In genomic region chr1:207869859-207870258, GRCh38 we compare ENCODE assay signal across 10 cellular contexts. TPM values are rescaled to one million over a fixed set of nuclear protein-coding genes. Genes with fewer than 3 reads are reported as not detected.
DNase-seq lines count a peak whose midpoint lies in the region; ATAC-seq and TF ChIP-seq lines count a peak whose summit lies in the region.
"Had no signal": no experiment of that assay in that cellular context is flagged by ENCODE, and none has a peak within 500 bp of the region (broad histone marks: within the 10 kb centered on the region; RNA-seq: fewer than 3 reads in every experiment).

No MANE protein-coding gene starts in this region.

- no peaks in the 10 kb centered on the region for H3K27me3 ChIP-seq in CD8-positive, alpha-beta memory T cell (ENCODE audit: insufficient read depth, low read length, poor library complexity, severe bottlenecking)
- H3K27me3 ChIP-seq in OCI-LY1 (ENCODE audit: insufficient read depth, low read length) (no peaks in the 10 kb centered on the region), osteoblast (ENCODE audit: insufficient read depth, low read length) (no peaks in the 10 kb centered on the region)

- no peak overlapping the region for H3K4me3 ChIP-seq in CD8-positive, alpha-beta memory T cell (ENCODE audit: low read length)
- peak overlapping the region; percentile 86 for H3K4me3 ChIP-seq in OCI-LY1 (ENCODE audit: low read depth, low read length, poor library complexity, severe bottlenecking)
- H3K4me3 ChIP-seq in coronary artery: no peak overlapping the region
- H3K4me3 ChIP-seq in osteoblast (ENCODE audit: insufficient read depth, low read length): no peak overlapping the region

- no peaks in the 10 kb centered on the region for H3K9me3 ChIP-seq in CD8-positive, alpha-beta memory T cell (ENCODE audit: low read length)
- no peaks in the 10 kb centered on the region for H3K9me3 ChIP-seq in OCI-LY1 (ENCODE audit: low read length)
- no peaks in the 10 kb centered on the region for H3K9me3 ChIP-seq in osteoblast (ENCODE audit: low read depth, low read length)
- H3K9me3 ChIP-seq: HAP-1 had no signal

- peaks cover 53 to 80% (median 54%) of the 10 kb centered on the region in 3 donors for H3K4me1 Mint-ChIP-seq in CD8-positive, alpha-beta memory T cell

- H3K79me2 ChIP-seq in OCI-LY1 (ENCODE audit: insufficient read depth, low read length) (no peaks in the 10 kb centered on the region), osteoblast (ENCODE audit: insufficient read depth, low read length) (peaks cover 33% of the 10 kb centered on the region)

- H3K9ac ChIP-seq in OCI-LY1 (ENCODE audit: low read length): peak overlapping the region; percentile 92; the same call in 1 of the 2 replicates

- H3K27me3 Mint-ChIP-seq in CD8-positive, alpha-beta memory T cell: peaks cover 0 to 1% of the 10 kb centered on the region in 2 donors

- DNase-seq in CD8-positive, alpha-beta memory T cell: no peak
- DNase-seq in coronary artery (ENCODE audit: low spot score) (peak; percentile 66), osteoblast (ENCODE audit: insufficient read length, low spot score, missing footprints) (no peak), NCI-H2171 (lab: John Stamatoyannopoulos, UW) (no peak)
- DNase-seq: DMS53 had no signal

- 0 out of 2 replicates have a peak, but pooled peaks cover 3% of the 10 kb centered on the region for H3F3A ChIP-seq in OCI-LY1 (ENCODE audit: insufficient read depth, low read length)

- H3K9me3 Mint-ChIP-seq in CD8-positive, alpha-beta memory T cell: no peaks in the 10 kb centered on the region

- H2AFZ ChIP-seq in OCI-LY1 (ENCODE audit: low read length) (no peak overlapping the region), osteoblast (ENCODE audit: low read length) (peak overlapping the region; percentile 98)

- POLR2A ChIA-PET in CD8-positive, alpha-beta memory T cell (lab: Charles Lee): interaction anchor here (2.8 to 3.8 kb wide), 2 partner anchors 14 to 43 kb away, joined by 14 to 20 read pairs; no protein-coding TSS in a partner anchor

- peaks cover 11% of the 10 kb centered on the region for H3K36me3 ChIP-seq in CD8-positive, alpha-beta memory T cell (ENCODE audit: insufficient read depth, low read length)
- H3K36me3 ChIP-seq in OCI-LY1 (ENCODE audit: insufficient read depth, low read length): peaks cover 16% of the 10 kb centered on the region; the same call in 1 of the 2 replicates
- peaks cover 23% of the 10 kb centered on the region for H3K36me3 ChIP-seq in osteoblast (ENCODE audit: insufficient read depth, low read length)

- H3K9me2 ChIP-seq in OCI-LY1 (ENCODE audit: low read depth, low read length): no peaks in the 10 kb centered on the region

- H3K4me3 Mint-ChIP-seq in CD8-positive, alpha-beta memory T cell: peak overlapping the region; percentile 82 to 92 (median 89)

- ATAC-seq in GM18868 (IDR thresholded peaks at IDR 0.05; ENCODE audit: unreplicated experiment): no peak
- no peak for ATAC-seq in HG03439 (IDR thresholded peaks at IDR 0.05; ENCODE audit: unreplicated experiment)
- no peak for ATAC-seq in HG02840 (IDR thresholded peaks at IDR 0.05; ENCODE audit: low FRiP score, unreplicated experiment)

- H3K4me2 ChIP-seq in OCI-LY1 (ENCODE audit: low read length): peak overlapping the region; percentile 91
- peak overlapping the region; percentile 84 for H3K4me2 ChIP-seq in osteoblast (ENCODE audit: insufficient read depth, low read length)

- no peak overlapping the region for H3K27ac ChIP-seq in CD8-positive, alpha-beta memory T cell (ENCODE audit: low read depth, low read length)
- H3K27ac ChIP-seq in OCI-LY1 (ENCODE audit: low read depth, low read length, poor library complexity, severe bottlenecking) (peak overlapping the region; percentile 92), coronary artery (peak overlapping the region; percentile 96 to 97), osteoblast (ENCODE audit: low read depth, low read length) (no peak overlapping the region)

- H3K36me3 Mint-ChIP-seq in CD8-positive, alpha-beta memory T cell: peaks cover 0 to 36% (median 7%) of the 10 kb centered on the region in 3 donors

- peak overlapping the region; percentile 81 to 96 (median 89) for H3K27ac Mint-ChIP-seq in CD8-positive, alpha-beta memory T cell

- TF ChIP-seq CTCF in OCI-LY1 (IDR thresholded peaks at IDR 0.05; ENCODE audit: low read length) (no peak), coronary artery (IDR thresholded peaks at IDR 0.05) (no peak), osteoblast (IDR thresholded peaks at IDR 0.05; ENCODE audit: extremely low read depth, low read depth, low read length) (no peak)

- CTCF ChIA-PET in CD8-positive, alpha-beta memory T cell (lab: Charles Lee): interaction anchor here (1.1 to 19.7 kb wide), 16 partner anchors 8 to 129 kb away, joined by 3 to 435 read pairs (median 4); partner anchors contain the start of gene CD46

- H4K20me1 ChIP-seq in OCI-LY1 (ENCODE audit: insufficient read depth, low read length) (no peaks in the 10 kb centered on the region), osteoblast (ENCODE audit: insufficient read depth, low read length) (no peaks in the 10 kb centered on the region)

- H3K4me1 ChIP-seq in CD8-positive, alpha-beta memory T cell (ENCODE audit: insufficient read depth, low read length): peaks cover 82% of the 10 kb centered on the region
- H3K4me1 ChIP-seq in OCI-LY1 (ENCODE audit: insufficient read depth, low read length, severe bottlenecking) (peaks cover 92% of the 10 kb centered on the region), osteoblast (ENCODE audit: insufficient read depth, low read length) (peaks cover 24% of the 10 kb centered on the region)

RNA-seq across cellular contexts. Expression of gene CD34, which starts 41.1 kb away (rescaled TPM):
- total RNA-seq in CD8-positive, alpha-beta memory T cell: not detected
- polyA plus RNA-seq in CD8-positive, alpha-beta memory T cell: not detected
- under 0.01 and 0.36 TPM in 2 replicates for total RNA-seq in osteoblast

Comparison
In these comparisons a context has a peak if more than half of its experiments do, and no peak if none do; other contexts are left out.
1. H3K27ac ChIP-seq: peak in OCI-LY1 (single experiment) and coronary artery (2 of 2); none in CD8-positive, alpha-beta memory T cell (single experiment) and osteoblast (single experiment).